In genomic region chr3:125107861-125108567, GRCh38 we compare ENCODE assay signal across 8 cellular contexts. TPM values are rescaled to one million over a fixed set of nuclear protein-coding genes. Genes with fewer than 3 reads are reported as not detected.
A peak's percentile ranks its signal among the peaks of the same experiment; 100 is the strongest.
DNase-seq lines count a peak whose midpoint lies in the region; ATAC-seq and TF ChIP-seq lines count a peak whose summit lies in the region.

No MANE protein-coding gene starts in this region.

- H3K27me3 Mint-ChIP-seq in natural killer cell (ENCODE audit: low read depth in 2 of 2), result no peaks in the 10 kb centered on the region

- H3K27ac Mint-ChIP-seq in natural killer cell, result no peak overlapping the region

- H3K4me3 ChIP-seq in GM06990 (replicated peaks; ENCODE audit: low read depth, low read length) (peak overlapping the region; percentile 76), BE2C (ENCODE audit: low read depth, low read length) (no peak overlapping the region)

- no peak overlapping the region for H3K4me3 Mint-ChIP-seq in natural killer cell

- H3K9me3 Mint-ChIP-seq in natural killer cell, result peaks cover 0 to 2% of the 10 kb centered on the region in 2 donors

- peaks cover 25 to 33% of the 10 kb centered on the region in 2 donors for H3K4me1 Mint-ChIP-seq in natural killer cell

- no peaks in the 10 kb centered on the region for H3K9me3 ChIP-seq in BE2C

- H3K36me3 ChIP-seq in GM06990 (ENCODE audit: control insufficient read depth, insufficient read depth, low read length) (peaks cover 1% of the 10 kb centered on the region), BE2C (no peaks in the 10 kb centered on the region)

- peak; percentile 80 for DNase-seq in GM06990 (ENCODE audit: extremely low read depth, insufficient read length)
- peak; percentile 83 for DNase-seq in RPMI7951 (ENCODE audit: low read depth)
- peak; percentile 93 for DNase-seq in kidney glomerular epithelial cell (lab: John Stamatoyannopoulos, UW)
- no peak for DNase-seq in activated CD8-positive, alpha-beta memory T cell treated with anti-CD3 and anti-CD28 coated beads for 24 hours
- no peak for DNase-seq in OCI-M2 (lab: John Stamatoyannopoulos, UW; ENCODE audit: unreplicated experiment)
- no peak for DNase-seq in BE2C
- DNase-seq in natural killer cell, result no peak

- TF ChIP-seq CTCF in GM06990 (IDR thresholded peaks at IDR 0.05; ENCODE audit: insufficient read depth, low read length, poor library complexity, severe bottlenecking) (no peak), BE2C (IDR thresholded peaks at IDR 0.05; ENCODE audit: low read depth, low read length) (no peak), natural killer cell (IDR thresholded peaks at IDR 0.05) (no peak)

- ATAC-seq in GM21786 (IDR thresholded peaks at IDR 0.05; ENCODE audit: unreplicated experiment) (peak; percentile 60), natural killer cell (no peak)

- H3K36me3 Mint-ChIP-seq in natural killer cell, result no peaks in the 10 kb centered on the region

- no peaks in the 10 kb centered on the region for H3K27me3 ChIP-seq in GM06990 (replicated peaks; ENCODE audit: control insufficient read depth, insufficient read depth, low read length)
- no peaks in the 10 kb centered on the region for H3K27me3 ChIP-seq in BE2C

- H3K4me1 ChIP-seq in BE2C, result no peaks in the 10 kb centered on the region

- intact Hi-C loops in natural killer cell (cut with micrococcal nuclease), result no loop called here

RNA-seq across cellular contexts. Expression of gene HEG1, which starts 52.2 kb away (rescaled TPM):
- total RNA-seq in RPMI7951 (2014; rRNA removed; shearing (Covaris generic)), result 27.4 and 29.3 TPM in 2 replicates
- polyA plus RNA-seq in BE2C (2012; ENCODE audit: insufficient read depth, insufficient read length, low read depth), result 7.1 TPM
- total RNA-seq in natural killer cell, result 10 to 100 TPM; 52.1 to 83.5 (median 68.1) TPM

Comparison
In these comparisons a context has a peak if more than half of its experiments do, and no peak if none do; other contexts are left out.
1. DNase-seq: peak in GM06990 (single experiment), RPMI7951 (single experiment) and kidney glomerular epithelial cell (single experiment); none in activated CD8-positive, alpha-beta memory T cell treated with anti-CD3 and anti-CD28 coated beads for 24 hours (single experiment), OCI-M2 (single experiment), BE2C (single experiment) and natural killer cell (single experiment).